Comparison of ENCODE assay signal across 26 cellular contexts in genomic region chr11:31915867-31916266, GRCh38.
"Had no signal": no experiment of that assay in that cellular context is flagged by ENCODE, and none has a peak within 500 bp of the region (broad histone marks: within the 10 kb centered on the region; RNA-seq: fewer than 3 reads in every experiment).

No MANE protein-coding gene starts in this region.

- H3K4me3 Mint-ChIP-seq: activated CD4-positive, alpha-beta memory T cell treated with anti-CD3 and anti-CD28 coated beads, Interleukin-2, amount 10 ng/mL, durations not matched to agents 7 days and 5 days; activated CD8-positive, alpha-beta memory T cell treated with anti-CD3 and anti-CD28 coated beads, Interleukin-2, amount 10 ng/mL, durations not matched to agents 7 days and 5 days; activated naive CD8-positive, alpha-beta T cell treated with anti-CD3 and anti-CD28 coated beads for 36 hours had no signal

- H3K36me3 ChIP-seq: brain microvascular endothelial cell, WERI-Rb-1 had no signal

- H3K27me3 ChIP-seq: brain microvascular endothelial cell had no signal

- H3K27me3 Mint-ChIP-seq: activated CD4-positive, alpha-beta memory T cell treated with anti-CD3 and anti-CD28 coated beads, Interleukin-2, amount 10 ng/mL, durations not matched to agents 7 days and 5 days had no signal

- H3K27ac Mint-ChIP-seq: activated CD4-positive, alpha-beta memory T cell treated with anti-CD3 and anti-CD28 coated beads, Interleukin-2, amount 10 ng/mL, durations not matched to agents 7 days and 5 days; activated CD8-positive, alpha-beta memory T cell treated with anti-CD3 and anti-CD28 coated beads, Interleukin-2, amount 10 ng/mL, durations not matched to agents 7 days and 5 days; activated naive CD8-positive, alpha-beta T cell treated with anti-CD3 and anti-CD28 coated beads for 36 hours had no signal

- H3K9me3 Mint-ChIP-seq: activated naive CD8-positive, alpha-beta T cell treated with anti-CD3 and anti-CD28 coated beads for 36 hours had no signal

- H3K4me3 ChIP-seq: SK-N-MC had no signal

- H3K4me1 Mint-ChIP-seq: activated CD4-positive, alpha-beta memory T cell treated with anti-CD3 and anti-CD28 coated beads, Interleukin-2, amount 10 ng/mL, durations not matched to agents 7 days and 5 days; activated CD8-positive, alpha-beta memory T cell treated with anti-CD3 and anti-CD28 coated beads, Interleukin-2, amount 10 ng/mL, durations not matched to agents 7 days and 5 days; activated naive CD8-positive, alpha-beta T cell treated with anti-CD3 and anti-CD28 coated beads for 36 hours had no signal

- ATAC-seq: activated CD8-positive, alpha-beta memory T cell treated with anti-CD3 and anti-CD28 coated beads, Interleukin-2, amount 10 ng/mL, durations not matched to agents 7 days and 5 days had no signal

- H3K27ac ChIP-seq: brain microvascular endothelial cell, SK-N-MC, WERI-Rb-1 had no signal

- DNase-seq: activated CD4-positive, alpha-beta memory T cell treated with anti-CD3 and anti-CD28 coated beads, Interleukin-2, amount 10 ng/mL, durations not matched to agents 7 days and 5 days; activated CD4-positive, alpha-beta T cell treated with anti-CD3 and anti-CD28 coated beads for 1 hour; activated CD4-positive, alpha-beta T cell treated with anti-CD3 and anti-CD28 coated beads for 48 hours; activated CD4-positive, CD25-positive, alpha-beta regulatory T cell; activated CD8-positive, alpha-beta memory T cell treated with anti-CD3 and anti-CD28 coated beads for 24 hours; activated CD8-positive, alpha-beta memory T cell treated with anti-CD3 and anti-CD28 coated beads, Interleukin-2, amount 10 ng/mL, durations not matched to agents 7 days and 5 days; activated CD8-positive, alpha-beta memory T cell treated with anti-CD3 and anti-CD28 coated beads, Interleukin-2, amount 50 U/mL, for 48 hours; activated effector memory CD4-positive, alpha-beta T cell treated with anti-CD3 and anti-CD28 coated beads, Interleukin-2, amount 50 U/mL, for 16 hours; activated naive CD4-positive, alpha-beta T cell; activated naive CD4-positive, alpha-beta T cell treated with anti-CD3 and anti-CD28 coated beads, Interleukin-2, amount 50 U/mL, for 16 hours; activated naive CD8-positive, alpha-beta T cell treated with anti-CD3 and anti-CD28 coated beads for 36 hours; activated T-cell treated with anti-CD3 and anti-CD28 coated beads, Interleukin-2, amount 50 U/mL, for 48 hours; amniotic stem cell; aorta; brain microvascular endothelial cell; central memory CD4-positive, alpha-beta T cell; Karpas-422; NCI-H1105; NCI-H1417 treated with DMSO at 0.1 percent for 48 hours; NCI-H2029; NCI-H345; NCI-H524 treated with DMSO at 0.1 percent for 48 hours; Right ventricle myocardium superior; T1000; WERI-Rb-1 had no signal

- H3K36me3 Mint-ChIP-seq: activated CD8-positive, alpha-beta memory T cell treated with anti-CD3 and anti-CD28 coated beads, Interleukin-2, amount 10 ng/mL, durations not matched to agents 7 days and 5 days; activated naive CD8-positive, alpha-beta T cell treated with anti-CD3 and anti-CD28 coated beads for 36 hours had no signal
